In genomic region chr1:109213824-109214693, GRCh38 we compare ENCODE assay signal across 1 cellular context.
A peak's percentile ranks its signal among the peaks of the same experiment; 100 is the strongest.
TF ChIP-seq lines count a peak whose summit lies in the region.

TSS of gene SARS1 (plus strand) at chr1:109213918. CDS start at chr1:109213993, 75 bp downstream.

TF ChIP-seq in K562, 482 proteins besides CTCF, POLR2A, EP300 and RAD21 (continued from another document and continues in another):
- TF ChIP-seq ZMIZ1 (IDR thresholded peaks at IDR 0.05; ENCODE audit: low read depth in 2 of 2, low read length in 2 of 2) (0 out of 4 replicates have a peak, but pooled peaks of 1 of the 2 experiments have one; percentile 15), SMARCA4 (IDR thresholded peaks at IDR 0.05) (no peak), NFIC (IDR thresholded peaks at IDR 0.05) (peak; percentile 34), KAT7 (CRISPR knock-in tag; IDR thresholded peaks at IDR 0.05; ENCODE audit: borderline replicate concordance) (peak; percentile 25; the same call in 1 of the 2 replicates), ZNF507 (tag; conservative IDR thresholded peaks at IDR 0.05) (no peak), KDM2B (CRISPR knock-in tag; IDR thresholded peaks at IDR 0.05) (peak; percentile 35; the same call in 1 of the 2 replicates), LCOR (CRISPR knock-in tag; IDR thresholded peaks at IDR 0.05) (no peak; the same call in 1 of the 2 replicates), ZNF232 (CRISPR knock-in tag; IDR thresholded peaks at IDR 0.05) (no peak), POLR3G (IDR thresholded peaks at IDR 0.05; ENCODE audit: extremely low read depth, insufficient read length, insufficient replicate concordance) (no peak), SUPT5H (IDR thresholded peaks at IDR 0.05) (peak; percentile 94), EWSR1 (IDR thresholded peaks at IDR 0.05; ENCODE audit: borderline replicate concordance, low read depth, partially characterized antibody) (no peak), ZNF217 (CRISPR knock-in tag; IDR thresholded peaks at IDR 0.05) (no peak), ATF2 (CRISPR knock-in tag; IDR thresholded peaks at IDR 0.05) (no peak), E2F5 (CRISPR knock-in tag; IDR thresholded peaks at IDR 0.05) (0 out of 2 replicates have a peak, but pooled peaks have one; percentile 14), LEF1 (IDR thresholded peaks at IDR 0.05) (peak; percentile 73), ARHGAP35 (IDR thresholded peaks at IDR 0.05; ENCODE audit: partially characterized antibody) (no peak), PRPF4 (IDR thresholded peaks at IDR 0.05; ENCODE audit: insufficient read depth, low read depth, low read length, poor library complexity, severe bottlenecking) (no peak), TARDBP (IDR thresholded peaks at IDR 0.05) (0 out of 2 replicates have a peak, but pooled peaks have one; percentile 14), ZNF778 (CRISPR knock-in tag; IDR thresholded peaks at IDR 0.05) (no peak), ARID3A (IDR thresholded peaks at IDR 0.05; ENCODE audit: borderline replicate concordance, low read depth, low read length) (no peak), SP2 (IDR thresholded peaks at IDR 0.05; ENCODE audit: extremely low read depth, low read depth, low read length, poor library complexity, severe bottlenecking) (no peak), THRAP3 (IDR thresholded peaks at IDR 0.05; ENCODE audit: borderline replicate concordance) (no peak), ID3 (CRISPR knock-in tag; IDR thresholded peaks at IDR 0.05) (no peak), ID3 (tag; IDR thresholded peaks at IDR 0.05) (no peak), NUFIP1 (IDR thresholded peaks at IDR 0.05; ENCODE audit: partially characterized antibody) (no peak), POLR2H (tag; IDR thresholded peaks at IDR 0.05; ENCODE audit: low read depth) (peak; percentile 12), ATF6 (CRISPR knock-in tag; IDR thresholded peaks at IDR 0.05) (peak; percentile 76), RBM39 (optimal IDR thresholded peaks at IDR 0.05; ENCODE audit: low read depth, low read length) (no peak), FOXA3 (CRISPR knock-in tag; conservative IDR thresholded peaks at IDR 0.05 in 1 of 2, IDR thresholded peaks at IDR 0.05 in 1 of 2) (no peak; a peak in 1 of 4 replicates), GABPB1 (CRISPR knock-in tag; IDR thresholded peaks at IDR 0.05) (peak; percentile 95), CBX5 (IDR thresholded peaks at IDR 0.05; ENCODE audit: borderline replicate concordance, low read depth) (no peak), ZNF707 (CRISPR knock-in tag; conservative IDR thresholded peaks at IDR 0.05) (no peak), SRSF9 (IDR thresholded peaks at IDR 0.05; ENCODE audit: borderline replicate concordance, low read depth, low read length) (no peak), MYC (IDR thresholded peaks at IDR 0.05; ENCODE audit: low read depth, low read length) (peak; percentile 76; the same call in 1 of the 2 replicates), MYC (CRISPR knock-in tag; IDR thresholded peaks at IDR 0.05; ENCODE audit: borderline replicate concordance, low read depth) (peak; percentile 72; the same call in 1 of the 2 replicates), ILK (tag; IDR thresholded peaks at IDR 0.05; ENCODE audit: borderline replicate concordance, low read depth) (no peak), TCF3 (CRISPR knock-in tag; IDR thresholded peaks at IDR 0.05) (peak; percentile 16), DIDO1 (tag; IDR thresholded peaks at IDR 0.05; ENCODE audit: low read depth) (no peak), IRF1 (CRISPR knock-in tag; IDR thresholded peaks at IDR 0.05; ENCODE audit: borderline replicate concordance) (peak; percentile 44; the same call in 1 of the 2 replicates), AFF1 (IDR thresholded peaks at IDR 0.05; ENCODE audit: low read depth in 1 of 2, partially characterized antibody in 2 of 2) (peak in 1 of 2 experiments; percentile 2), TAF9B (IDR thresholded peaks at IDR 0.05; ENCODE audit: partially characterized antibody) (peak; percentile 78), MEF2D (tag; conservative IDR thresholded peaks at IDR 0.05; ENCODE audit: low read depth) (0 out of 2 replicates have a peak, but pooled peaks have one; percentile 43), ZNF655 (CRISPR knock-in tag; IDR thresholded peaks at IDR 0.05) (no peak), GMEB1 (CRISPR knock-in tag; IDR thresholded peaks at IDR 0.05) (peak; percentile 42; the same call in 1 of the 2 replicates), GABPA (tag; conservative IDR thresholded peaks at IDR 0.05; ENCODE audit: low read depth) (peak; percentile 90), MTA1 (IDR thresholded peaks at IDR 0.05; ENCODE audit: borderline replicate concordance) (no peak), RBM22 (IDR thresholded peaks at IDR 0.05; ENCODE audit: low read depth, low read length, poor library complexity, severe bottlenecking) (peak; percentile 61), NR4A1 (CRISPR knock-in tag; IDR thresholded peaks at IDR 0.05) (0 out of 2 replicates have a peak, but pooled peaks have one; percentile 0), NR4A1 (tag; IDR thresholded peaks at IDR 0.05) (no peak)
